15 cellular contexts compared by ENCODE assay signal in genomic region chr16:88553739-88554138, GRCh38.
"Had no signal": no experiment of that assay in that cellular context is flagged by ENCODE, and none has a peak within 500 bp of the region (broad histone marks: within the 10 kb centered on the region; RNA-seq: fewer than 3 reads in every experiment).

No MANE protein-coding gene starts in this region.

- H3K9me3 ChIP-seq: heart left ventricle, ovary, stomach, thoracic aorta, transverse colon had no signal

- H3K27ac ChIP-seq: heart left ventricle, ovary, stomach, thoracic aorta, transverse colon had no signal

- H3K4me3 ChIP-seq: heart left ventricle, ovary, stomach, thoracic aorta, transverse colon had no signal

- ATAC-seq: esophagus mucosa; heart left ventricle; naive thymus-derived CD4-positive, alpha-beta T cell; right cardiac atrium had no signal

- H3K27me3 ChIP-seq: ovary had no signal

- H3K36me3 ChIP-seq: heart left ventricle, ovary, stomach, thoracic aorta, transverse colon had no signal

- DNase-seq: effector memory CD4-positive, alpha-beta T cell; heart left ventricle; hippocampal formation; mammary epithelial cell; naive thymus-derived CD4-positive, alpha-beta T cell; ovary; small intestine; stimulated activated CD4-positive, alpha-beta T cell treated with anti-CD3 and anti-CD28 coated beads, Interleukin-12 subunit alpha, Interleukin-12 subunit beta, amount 100 ng/mL, for 4 hours; stimulated activated naive CD4-positive, alpha-beta T cell; stomach; substantia nigra; transverse colon had no signal
